Comparison of ENCODE assay signal across 9 cellular contexts in the genomic region with DNA sequence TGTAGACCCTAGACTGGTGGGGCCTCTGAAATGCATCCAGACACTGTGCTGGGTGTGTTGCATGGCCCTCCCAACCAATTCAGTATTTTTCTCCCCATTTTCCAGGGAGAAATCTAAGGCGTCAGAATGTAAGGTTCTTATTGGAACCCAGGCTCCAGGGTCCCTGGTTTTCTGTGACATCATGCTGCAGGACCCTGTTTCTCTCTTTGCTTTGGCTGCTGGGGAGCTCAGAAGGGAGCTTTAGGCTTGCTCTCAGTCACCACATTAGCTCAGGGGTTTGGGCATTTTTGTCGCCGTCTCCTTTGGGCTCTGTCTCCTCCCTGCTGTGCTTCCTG. TPM values are rescaled to one million over a fixed set of nuclear protein-coding genes. Genes with fewer than 3 reads are reported as not detected.
DNase-seq lines count a peak whose midpoint lies in the region; ATAC-seq and TF ChIP-seq lines count a peak whose summit lies in the region.
"Had no signal": no experiment of that assay in that cellular context is flagged by ENCODE, and none has a peak within 500 bp of the region (broad histone marks: within the 10 kb centered on the region; RNA-seq: fewer than 3 reads in every experiment).

No MANE protein-coding gene starts in this region.

- no peaks in the 10 kb centered on the region for H3K27me3 Mint-ChIP-seq in Calu3 (ENCODE audit: unreplicated experiment)
- no peaks in the 10 kb centered on the region for H3K27me3 Mint-ChIP-seq in central memory CD8-positive, alpha-beta T cell

- no peak overlapping the region for H4K8ac ChIP-seq in neuronal stem cell (ENCODE audit: low read depth, low read length)

- H3K9ac ChIP-seq in neuronal stem cell (ENCODE audit: low read depth, low read length, poor library complexity), result no peak overlapping the region

- peaks cover 73% of the 10 kb centered on the region for H3K4me1 Mint-ChIP-seq in Calu3 (ENCODE audit: low read depth, unreplicated experiment)
- H3K4me1 Mint-ChIP-seq in central memory CD8-positive, alpha-beta T cell, result peaks cover 37% of the 10 kb centered on the region

- H3K27ac ChIP-seq in neuronal stem cell (replicated peaks; ENCODE audit: low read length) (peak overlapping the region; percentile 43), ovary (no peak overlapping the region)

- peak overlapping the region; percentile 97 for H3K4me3 Mint-ChIP-seq in Calu3 (ENCODE audit: low read depth, unreplicated experiment)
- H3K4me3 Mint-ChIP-seq in central memory CD8-positive, alpha-beta T cell, result peak overlapping the region; percentile 68

- H3K9me3 ChIP-seq in neuronal stem cell (replicated peaks in 1 of 2; ENCODE audit: control insufficient read depth in 2 of 2, insufficient read depth in 1 of 2, low read depth in 1 of 2, low read length in 2 of 2) (no peaks in the 10 kb centered on the region), ovary (no peaks in the 10 kb centered on the region)

- H3K23ac ChIP-seq in neuronal stem cell (ENCODE audit: low read depth, low read length, poor library complexity), result no peak overlapping the region

- TF ChIP-seq EP300 in ovary (IDR thresholded peaks at IDR 0.05), result no peak

- no peak overlapping the region for H3K18ac ChIP-seq in neuronal stem cell (ENCODE audit: low read length)

- no peak overlapping the region for H3K14ac ChIP-seq in neuronal stem cell (ENCODE audit: low read length)

- peaks cover 89% of the 10 kb centered on the region for H3K36me3 Mint-ChIP-seq in Calu3 (ENCODE audit: insufficient read depth, unreplicated experiment)
- H3K36me3 Mint-ChIP-seq in central memory CD8-positive, alpha-beta T cell (ENCODE audit: insufficient read depth), result peaks cover 8% of the 10 kb centered on the region

- TSS peak; percentile 65 for BruUV-seq in Calu3 (replicated peaks; lab: Mats Ljungman, UMichigan)

- no peak overlapping the region for H2BK120ac ChIP-seq in neuronal stem cell (ENCODE audit: low read depth, low read length)

- peak overlapping the region; percentile 78 for H2AFZ ChIP-seq in neuronal stem cell (ENCODE audit: low read length)

- no peak overlapping the region for H2BK5ac ChIP-seq in neuronal stem cell (ENCODE audit: low read length)

- no peak overlapping the region for H3K4me2 ChIP-seq in neuronal stem cell (ENCODE audit: insufficient read depth, low read length, poor library complexity, severe bottlenecking)

- no peaks in the 10 kb centered on the region for H3K79me1 ChIP-seq in neuronal stem cell (ENCODE audit: low read depth, low read length)

- no peaks in the 10 kb centered on the region for H3K9me3 Mint-ChIP-seq in Calu3 (ENCODE audit: low read depth, unreplicated experiment)
- H3K9me3 Mint-ChIP-seq in central memory CD8-positive, alpha-beta T cell, result no peaks in the 10 kb centered on the region

- CTCF ChIA-PET in Calu3 (lab: Charles Lee), result interaction anchor here (0.7 to 2.8 kb wide), 11 partner anchors 9 to 347 kb away, joined by 3 to 18 read pairs (median 5); no protein-coding TSS in a partner anchor

- peak overlapping the region; percentile 4; the same call in 1 of the 2 replicates for H3K4me3 ChIP-seq in Jurkat, Clone E6-1 (ENCODE audit: low read length)
- H3K4me3 ChIP-seq in neuronal stem cell (ENCODE audit: low read length in 2 of 2), result no peak overlapping the region
- no peak overlapping the region for H3K4me3 ChIP-seq in ovary

- no peak overlapping the region for H4K91ac ChIP-seq in neuronal stem cell (ENCODE audit: low read depth, low read length, poor library complexity)

- intact Hi-C loops in Calu3 (cut with micrococcal nuclease; ENCODE audit: unreplicated experiment) (loop anchor here (1.0 to 5.0 kb wide), 3 partner anchors 145 to 343 kb away; no protein-coding TSS in a partner anchor), ovary (cut with DNase I) (no loop called here)

- ATAC-seq in central memory CD8-positive, alpha-beta T cell (replicated peaks; ENCODE audit: extremely low read depth, poor library complexity, severe bottlenecking), result peak; percentile 69
- ATAC-seq in GM21786 (IDR thresholded peaks at IDR 0.05; ENCODE audit: unreplicated experiment) (no peak), HG02610 (IDR thresholded peaks at IDR 0.05; ENCODE audit: unreplicated experiment) (no peak)

- no peak for TF ChIP-seq POLR2A in ovary (IDR thresholded peaks at IDR 0.05)

- DNase-seq in Calu3 (no peak), neuronal stem cell (ENCODE audit: low spot score) (no peak), ovary (no peak), NCI-H446 (lab: John Stamatoyannopoulos, UW) (no peak)
- DNase-seq in Jurkat, Clone E6-1 (ENCODE audit: low read depth, low spot score), result no peak
- DNase-seq in central memory CD8-positive, alpha-beta T cell (ENCODE audit: low spot score in 2 of 2), result no peak
- DNase-seq: NCI-H1436 treated with DMSO at 0.1 percent for 48 hours had no signal

- no peaks in the 10 kb centered on the region for H3K36me3 ChIP-seq in neuronal stem cell (replicated peaks in 1 of 2; ENCODE audit: control insufficient read depth in 2 of 2, insufficient read depth in 2 of 2, low read length in 2 of 2)
- H3K36me3 ChIP-seq in ovary, result no peaks in the 10 kb centered on the region

- no CpG with 5 or more reads among the region's 3 CpGs for WGBS in neuronal stem cell (ENCODE audit: extremely low coverage in 2 of 2, insufficient read length in 2 of 2, insufficient replicate concordance in 1 of 2), 2 donors
- WGBS in ovary, 3 donors, result 15 to 34% (median 21%) methylated on average over 3 of the region's 3 CpGs

- H3K27ac Mint-ChIP-seq in Calu3 (ENCODE audit: unreplicated experiment), result peak overlapping the region; percentile 98
- H3K27ac Mint-ChIP-seq in central memory CD8-positive, alpha-beta T cell (ENCODE audit: low read depth), result peak overlapping the region; percentile 87

- no peak overlapping the region for H3K4ac ChIP-seq in neuronal stem cell (ENCODE audit: low read length)

- peaks cover 10 to 14% of the 10 kb centered on the region in 2 donors for H3K4me1 ChIP-seq in neuronal stem cell (ENCODE audit: control insufficient read depth in 2 of 2, insufficient read depth in 1 of 2, low read depth in 1 of 2, low read length in 2 of 2)
- H3K4me1 ChIP-seq in ovary (ENCODE audit: insufficient read depth), result no peaks in the 10 kb centered on the region

- no peak overlapping the region for H2AK5ac ChIP-seq in neuronal stem cell (ENCODE audit: low read depth, low read length)

- TF ChIP-seq CTCF in Calu3 (IDR thresholded peaks at IDR 0.05; ENCODE audit: unreplicated experiment) (no peak), ovary (IDR thresholded peaks at IDR 0.05) (no peak)

- H3K27me3 ChIP-seq in neuronal stem cell (ENCODE audit: control insufficient read depth in 3 of 3, insufficient read depth in 3 of 3, low read depth in 1 of 3, low read length in 3 of 3), result peaks cover 0 to 2% (median 0%) of the 10 kb centered on the region in 3 experiments
- no peaks in the 10 kb centered on the region for H3K27me3 ChIP-seq in ovary

- H2BK15ac ChIP-seq in neuronal stem cell (ENCODE audit: low read length), result no peak overlapping the region

- no peak overlapping the region for H2BK12ac ChIP-seq in neuronal stem cell (ENCODE audit: low read length)

RNA-seq across cellular contexts. Expression of gene MYEOV, which starts 2.9 kb away (rescaled TPM):
- total RNA-seq in Calu3 (2022), result 79.9 and 98.4 TPM in 2 replicates
- not detected for polyA plus RNA-seq in Jurkat, Clone E6-1 (2012; ENCODE audit: insufficient read depth, insufficient read length)
- 0.08 TPM for polyA plus RNA-seq in neuronal stem cell (2013, experiment 1 of 2)
- 0.26 TPM for polyA plus RNA-seq in neuronal stem cell (2013, experiment 2 of 2)
- under 1 TPM in 5 of 7 donors, not detected in 2; 0.12 to 0.79 (median 0.66) TPM for total RNA-seq in ovary
- under 1 TPM in 1 of 2 donors, not detected in 1; 0.21 TPM for polyA plus RNA-seq in ovary

Comparison
In these comparisons a context has a peak if more than half of its experiments do, and no peak if none do; other contexts are left out.
1. RNA of gene MYEOV, which starts 2.9 kb away (total RNA-seq): 79.9 to 98.4 TPM in Calu3; 0.12 to 0.79 TPM in ovary; every median in the first group is over 10 times any median in the second.